Comparison of ENCODE assay signal across 8 cellular contexts in genomic region chr1:235011599-235012435, GRCh38.
DNase-seq lines count a peak whose midpoint lies in the region; TF ChIP-seq lines count a peak whose summit lies in the region.

No MANE protein-coding gene starts in this region.

- peaks cover 12% of the 10 kb centered on the region; the same call in 1 of the 2 replicates for H3F3A ChIP-seq in GM23248 (ENCODE audit: insufficient read depth)

- intact Hi-C loops in activated CD4-positive, alpha-beta T cell treated with anti-CD3 and anti-CD28 coated beads, Interleukin-2, amount 10 ng/mL, durations not matched to agents 24 days and 14 days (cut with micrococcal nuclease): loop anchor here (1.0 to 10.0 kb wide), 18 partner anchors 25 to 523 kb away; partner anchors contain the start of genes ARID4B and GGPS1

- peak overlapping the region; percentile 76 for H3K4me3 Mint-ChIP-seq in activated CD4-positive, alpha-beta T cell treated with anti-CD3 and anti-CD28 coated beads, Interleukin-2, amount 10 ng/mL, durations not matched to agents 24 days and 14 days

- no peak for TF ChIP-seq CTCF in choroid plexus epithelial cell (conservative IDR thresholded peaks at IDR 0.05; ENCODE audit: low read depth, low read length)

- H3K4me1 Mint-ChIP-seq in activated CD4-positive, alpha-beta T cell treated with anti-CD3 and anti-CD28 coated beads, Interleukin-2, amount 10 ng/mL, durations not matched to agents 24 days and 14 days: peaks cover 79% of the 10 kb centered on the region

- H3K27me3 ChIP-seq in GM23248 (replicated peaks; ENCODE audit: insufficient read depth) (no peaks in the 10 kb centered on the region), muscle layer of duodenum (ENCODE audit: low read depth, low read length) (no peaks in the 10 kb centered on the region)

- H2AFZ ChIP-seq in GM23248: 0 out of 2 replicates have a peak overlapping the region, but pooled peaks have one; percentile 28

- H3K79me2 ChIP-seq in GM23248 (ENCODE audit: insufficient read depth): no peaks in the 10 kb centered on the region

- H3K4me1 ChIP-seq in GM23248 (ENCODE audit: insufficient read depth) (peaks cover 24% of the 10 kb centered on the region), muscle layer of duodenum (ENCODE audit: control insufficient read depth in 1 of 2, insufficient read depth in 2 of 2, low read length in 2 of 2) (peaks cover 0 to 4% of the 10 kb centered on the region in 2 donors)

- H4K20me1 ChIP-seq in GM23248 (ENCODE audit: insufficient read depth): no peaks in the 10 kb centered on the region

- peak; percentile 98 for DNase-seq in GF-D8 (lab: John Stamatoyannopoulos, UW)
- peak; percentile 100 for DNase-seq in GM23248
- peak; percentile 100 for DNase-seq in M059J (ENCODE audit: low read depth)
- DNase-seq in activated CD4-positive, alpha-beta T cell treated with anti-CD3 and anti-CD28 coated beads, Interleukin-2, amount 10 ng/mL, durations not matched to agents 24 days and 14 days: peak; percentile 98
- DNase-seq in choroid plexus epithelial cell (ENCODE audit: low read depth): peak; percentile 97
- peak; percentile 77 to 94 (median 86) for DNase-seq in stimulated activated naive CD4-positive, alpha-beta T cell (lab: John Stamatoyannopoulos, UW)
- DNase-seq in NCI-H1105 (lab: John Stamatoyannopoulos, UW): no peak

- H3K9me3 ChIP-seq in GM23248 (ENCODE audit: low read depth): no peaks in the 10 kb centered on the region
- H3K9me3 ChIP-seq in muscle layer of duodenum (ENCODE audit: control insufficient read depth in 1 of 2, low read length in 2 of 2): no peaks in the 10 kb centered on the region

- H3K4me2 ChIP-seq in GM23248 (ENCODE audit: unreplicated experiment): peak overlapping the region; percentile 66

- H3K36me3 Mint-ChIP-seq in activated CD4-positive, alpha-beta T cell treated with anti-CD3 and anti-CD28 coated beads, Interleukin-2, amount 10 ng/mL, durations not matched to agents 24 days and 14 days (ENCODE audit: low read depth): peaks cover 45% of the 10 kb centered on the region

- H3K9me3 Mint-ChIP-seq in activated CD4-positive, alpha-beta T cell treated with anti-CD3 and anti-CD28 coated beads, Interleukin-2, amount 10 ng/mL, durations not matched to agents 24 days and 14 days: peaks cover 20% of the 10 kb centered on the region

- peaks cover 5% of the 10 kb centered on the region for H3K27me3 Mint-ChIP-seq in activated CD4-positive, alpha-beta T cell treated with anti-CD3 and anti-CD28 coated beads, Interleukin-2, amount 10 ng/mL, durations not matched to agents 24 days and 14 days

- H3K4me3 ChIP-seq in GM23248 (no peak overlapping the region), choroid plexus epithelial cell (ENCODE audit: low read depth, low read length) (peak overlapping the region; percentile 18), muscle layer of duodenum (ENCODE audit: low read depth in 1 of 2, low read length in 2 of 2) (no peak overlapping the region)

- H3K27ac Mint-ChIP-seq in activated CD4-positive, alpha-beta T cell treated with anti-CD3 and anti-CD28 coated beads, Interleukin-2, amount 10 ng/mL, durations not matched to agents 24 days and 14 days: peak overlapping the region; percentile 98

- no peaks in the 10 kb centered on the region for H3K9me2 ChIP-seq in GM23248 (ENCODE audit: insufficient read depth)

- H3K36me3 ChIP-seq in GM23248 (ENCODE audit: low read depth) (no peaks in the 10 kb centered on the region), muscle layer of duodenum (ENCODE audit: control insufficient read depth in 1 of 2, insufficient read depth in 2 of 2, low read length in 2 of 2) (no peaks in the 10 kb centered on the region)

- H3K9ac ChIP-seq in GM23248: peak overlapping the region; percentile 73

- 26 to 29% methylated on average over 22 of the region's 22 CpGs for WGBS in GM23248 (ENCODE audit: low coverage in 1 of 2, low lambda C conversion rate in 2 of 2, missing lambda C conversion rate in 2 of 2), 2 experiments

- in situ Hi-C loops in GM23248 (cut with MboI): no loop called here

- H3K27ac ChIP-seq in GM23248 (peak overlapping the region; percentile 91), muscle layer of duodenum (ENCODE audit: low read length) (peak overlapping the region; percentile 62)
